Comparison of ENCODE assay signal across 10 cellular contexts in genomic region chr4:98639523-98639922, GRCh38. TPM values are rescaled to one million over a fixed set of nuclear protein-coding genes. Genes with fewer than 3 reads are reported as not detected.
DNase-seq lines count a peak whose midpoint lies in the region; ATAC-seq lines count a peak whose summit lies in the region.
"Had no signal": no experiment of that assay in that cellular context is flagged by ENCODE, and none has a peak within 500 bp of the region (broad histone marks: within the 10 kb centered on the region; RNA-seq: fewer than 3 reads in every experiment).

No MANE protein-coding gene starts in this region.

- H3K27me3 Mint-ChIP-seq in activated T-cell treated with anti-CD3 and anti-CD28 coated beads, Interleukin-2, amount 50 U/mL, for 72 hours (ENCODE audit: low read depth): no peaks in the 10 kb centered on the region
- H3K27me3 Mint-ChIP-seq in activated CD8-positive, alpha-beta T cell treated with anti-CD3 and anti-CD28 coated beads, Interleukin-2, amount 10 ng/mL, durations not matched to agents 7 days and 5 days (ENCODE audit: low read depth): no peaks in the 10 kb centered on the region
- no peaks in the 10 kb centered on the region for H3K27me3 Mint-ChIP-seq in stimulated activated naive B cell treated with anti-CD40 and anti-IgM and Interleukin-4, amounts not matched to agents 10 μg/mL and 1 μg/mL and 100 μg/mL, for 72 hours

- POLR2A ChIA-PET in activated CD8-positive, alpha-beta T cell treated with anti-CD3 and anti-CD28 coated beads, Interleukin-2, amount 10 ng/mL, durations not matched to agents 7 days and 5 days (lab: Charles Lee): interaction anchor here (1.5 kb wide), 1 partner anchor 18 kb away, joined by 4 read pairs; no protein-coding TSS in a partner anchor

- CTCF ChIA-PET in activated CD8-positive, alpha-beta T cell treated with anti-CD3 and anti-CD28 coated beads, Interleukin-2, amount 10 ng/mL, durations not matched to agents 7 days and 5 days (lab: Charles Lee): interaction anchor here (0.7 to 2.7 kb wide), 8 partner anchors 9 to 188 kb away, joined by 3 to 9 read pairs (median 4); partner anchors contain the start of gene TSPAN5

- DNase-seq in activated T-cell treated with anti-CD3 and anti-CD28 coated beads, Interleukin-2, amount 50 U/mL, for 72 hours: no peak
- DNase-seq in activated T-cell treated with anti-CD3 and anti-CD28 coated beads for 4 hours: no peak
- DNase-seq in activated CD8-positive, alpha-beta T cell treated with anti-CD3 and anti-CD28 coated beads, Interleukin-2, amount 10 ng/mL, durations not matched to agents 7 days and 5 days: no peak
- no peak for DNase-seq in stimulated activated naive B cell treated with anti-CD40 and anti-IgM and Interleukin-4, amounts not matched to agents 10 μg/mL and 1 μg/mL and 100 μg/mL, for 72 hours
- DNase-seq in DMS79 treated with DMSO at 0.1 percent for 48 hours (lab: John Stamatoyannopoulos, UW): no peak
- no peak for DNase-seq in midbrain (lab: John Stamatoyannopoulos, UW)
- DNase-seq in AG08396 (ENCODE audit: low spot score): no peak
- DNase-seq: GOT3, NCI-H524 had no signal

- peak overlapping the region; percentile 93 for H3K27ac Mint-ChIP-seq in activated T-cell treated with anti-CD3 and anti-CD28 coated beads, Interleukin-2, amount 50 U/mL, for 72 hours
- H3K27ac Mint-ChIP-seq in activated CD8-positive, alpha-beta T cell treated with anti-CD3 and anti-CD28 coated beads, Interleukin-2, amount 10 ng/mL, durations not matched to agents 7 days and 5 days: peak overlapping the region; percentile 83
- peak overlapping the region; percentile 11 for H3K27ac Mint-ChIP-seq in stimulated activated naive B cell treated with anti-CD40 and anti-IgM and Interleukin-4, amounts not matched to agents 10 μg/mL and 1 μg/mL and 100 μg/mL, for 72 hours

- peaks cover 0 to 4% of the 10 kb centered on the region in 2 donors for H3K36me3 Mint-ChIP-seq in activated T-cell treated with anti-CD3 and anti-CD28 coated beads, Interleukin-2, amount 50 U/mL, for 72 hours (ENCODE audit: insufficient read depth in 2 of 2)
- peaks cover 16% of the 10 kb centered on the region for H3K36me3 Mint-ChIP-seq in activated CD8-positive, alpha-beta T cell treated with anti-CD3 and anti-CD28 coated beads, Interleukin-2, amount 10 ng/mL, durations not matched to agents 7 days and 5 days (ENCODE audit: low read depth)
- H3K36me3 Mint-ChIP-seq in stimulated activated naive B cell treated with anti-CD40 and anti-IgM and Interleukin-4, amounts not matched to agents 10 μg/mL and 1 μg/mL and 100 μg/mL, for 72 hours: peaks cover 0 to 2% of the 10 kb centered on the region in 2 donors

- H3K4me3 Mint-ChIP-seq in activated T-cell treated with anti-CD3 and anti-CD28 coated beads, Interleukin-2, amount 50 U/mL, for 72 hours: peak overlapping the region; percentile 75 to 91
- H3K4me3 Mint-ChIP-seq in activated CD8-positive, alpha-beta T cell treated with anti-CD3 and anti-CD28 coated beads, Interleukin-2, amount 10 ng/mL, durations not matched to agents 7 days and 5 days: peak overlapping the region; percentile 68
- H3K4me3 Mint-ChIP-seq in stimulated activated naive B cell treated with anti-CD40 and anti-IgM and Interleukin-4, amounts not matched to agents 10 μg/mL and 1 μg/mL and 100 μg/mL, for 72 hours: peak overlapping the region in 1 of 2 donors; percentile 49

- no peaks in the 10 kb centered on the region for H3K9me3 Mint-ChIP-seq in activated T-cell treated with anti-CD3 and anti-CD28 coated beads, Interleukin-2, amount 50 U/mL, for 72 hours
- H3K9me3 Mint-ChIP-seq in activated CD8-positive, alpha-beta T cell treated with anti-CD3 and anti-CD28 coated beads, Interleukin-2, amount 10 ng/mL, durations not matched to agents 7 days and 5 days (ENCODE audit: insufficient read depth): no peaks in the 10 kb centered on the region
- H3K9me3 Mint-ChIP-seq in stimulated activated naive B cell treated with anti-CD40 and anti-IgM and Interleukin-4, amounts not matched to agents 10 μg/mL and 1 μg/mL and 100 μg/mL, for 72 hours: peaks cover 0 to 2% of the 10 kb centered on the region in 2 donors

- H3K4me1 Mint-ChIP-seq in activated T-cell treated with anti-CD3 and anti-CD28 coated beads, Interleukin-2, amount 50 U/mL, for 72 hours (ENCODE audit: low read depth): peaks cover 60% of the 10 kb centered on the region
- peaks cover 49% of the 10 kb centered on the region for H3K4me1 Mint-ChIP-seq in activated CD8-positive, alpha-beta T cell treated with anti-CD3 and anti-CD28 coated beads, Interleukin-2, amount 10 ng/mL, durations not matched to agents 7 days and 5 days (ENCODE audit: low read depth)
- H3K4me1 Mint-ChIP-seq in stimulated activated naive B cell treated with anti-CD40 and anti-IgM and Interleukin-4, amounts not matched to agents 10 μg/mL and 1 μg/mL and 100 μg/mL, for 72 hours: peaks cover 10 to 22% of the 10 kb centered on the region in 2 donors

- peak; percentile 33 to 52 for ATAC-seq in activated T-cell treated with anti-CD3 and anti-CD28 coated beads, Interleukin-2, amount 50 U/mL, for 72 hours (replicated peaks in 1 of 2)
- ATAC-seq in HG03066 (IDR thresholded peaks at IDR 0.05; ENCODE audit: low read depth, unreplicated experiment): peak; percentile 60
- peak; percentile 79 for ATAC-seq in activated CD8-positive, alpha-beta T cell treated with anti-CD3 and anti-CD28 coated beads, Interleukin-2, amount 10 ng/mL, durations not matched to agents 7 days and 5 days
- ATAC-seq in stimulated activated naive B cell treated with anti-CD40 and anti-IgM and Interleukin-4, amounts not matched to agents 10 μg/mL and 1 μg/mL and 100 μg/mL, for 72 hours (replicated peaks): peak; percentile 31 to 34

RNA-seq across cellular contexts. Expression of gene TSPAN5, which starts 18.9 kb away (rescaled TPM):
- total RNA-seq in activated T-cell treated with anti-CD3 and anti-CD28 coated beads, Interleukin-2, amount 50 U/mL, for 72 hours: 10 to 100 TPM; 19.6 to 22.9 TPM
- 10 to 100 TPM; 18.6 to 21.5 TPM for total RNA-seq in activated CD8-positive, alpha-beta T cell treated with anti-CD3 and anti-CD28 coated beads, Interleukin-2, amount 10 ng/mL, durations not matched to agents 7 days and 5 days

Comparison
In these comparisons a context has a peak if more than half of its experiments do, and no peak if none do; other contexts are left out.
1. H3K27ac Mint-ChIP-seq: peak in every context shown above with its lines; median percentile 93 in activated T-cell treated with anti-CD3 and anti-CD28 coated beads, Interleukin-2, amount 50 U/mL, for 72 hours; 83 in activated CD8-positive, alpha-beta T cell treated with anti-CD3 and anti-CD28 coated beads, Interleukin-2, amount 10 ng/mL, durations not matched to agents 7 days and 5 days; 11 in stimulated activated naive B cell treated with anti-CD40 and anti-IgM and Interleukin-4, amounts not matched to agents 10 μg/mL and 1 μg/mL and 100 μg/mL, for 72 hours.